Comparison of ENCODE assay signal across 16 cellular contexts in the genomic region with DNA sequence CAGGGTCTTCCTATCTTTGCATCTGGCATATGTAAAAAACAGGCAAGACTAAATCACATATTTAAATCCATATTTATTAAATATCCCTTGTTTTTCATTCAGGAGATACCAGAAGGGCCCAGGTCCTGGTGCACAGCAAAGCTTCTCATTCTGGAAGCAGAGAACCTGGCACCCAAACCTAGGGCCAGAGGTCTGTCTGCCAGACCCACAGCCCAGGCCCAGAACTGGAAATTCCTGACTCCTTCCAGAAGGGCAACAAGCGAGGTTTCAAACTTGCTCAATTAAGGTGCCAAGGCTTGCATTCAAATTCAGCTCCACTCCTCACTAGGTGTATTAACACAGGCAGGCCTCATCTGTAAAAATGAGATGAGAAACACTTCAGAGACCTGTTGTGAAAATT. TPM values are rescaled to one million over a fixed set of nuclear protein-coding genes. Genes with fewer than 3 reads are reported as not detected.
DNase-seq lines count a peak whose midpoint lies in the region; ATAC-seq, FAIRE-seq and TF ChIP-seq lines count a peak whose summit lies in the region.
"Had no signal": no experiment of that assay in that cellular context is flagged by ENCODE, and none has a peak within 500 bp of the region (broad histone marks: within the 10 kb centered on the region; RNA-seq: fewer than 3 reads in every experiment).

No MANE protein-coding gene starts in this region.

- H3K36me3 ChIP-seq in OCI-LY1 (ENCODE audit: insufficient read depth, low read length): peaks cover 53% of the 10 kb centered on the region
- peaks cover 19 to 21% of the 10 kb centered on the region in 2 experiments for H3K36me3 ChIP-seq in GM12878 (ENCODE audit: control insufficient read depth in 2 of 2, insufficient read depth in 2 of 2, low read length in 1 of 2)

- H3K9me2 ChIP-seq in OCI-LY1 (ENCODE audit: low read depth, low read length): no peaks in the 10 kb centered on the region

- H3K36me3 Mint-ChIP-seq in activated T-cell treated with anti-CD3 and anti-CD28 coated beads, Interleukin-2, amount 50 U/mL, for 24 hours (ENCODE audit: low read depth): peaks cover 87% of the 10 kb centered on the region
- peaks cover 68% of the 10 kb centered on the region for H3K36me3 Mint-ChIP-seq in stimulated activated naive CD8-positive, alpha-beta T cell treated with anti-CD3 and anti-CD28 coated beads, Interleukin-15, Interleukin-2, amounts not matched to agents 100 ng/mL and 50 ng/mL, for 24 hours (ENCODE audit: low read depth)

- CTCF ChIA-PET in GM12878 (lab: Yijun Ruan, JAX): interaction anchor here (1.0 to 5.9 kb wide), 7 partner anchors 10 to 377 kb away, joined by 3 to 48 read pairs (median 7); a partner anchor contains a TSS

- ATAC-seq in GM12878: no peak
- no peak for ATAC-seq in HG03342 (IDR thresholded peaks at IDR 0.05; ENCODE audit: unreplicated experiment)
- ATAC-seq: pancreas had no signal

- no peak for TF ChIP-seq RAD21 in GM12878 (IDR thresholded peaks at IDR 0.05; ENCODE audit: insufficient read depth, low read depth, low read length)

- 50% methylated on average over 1 of the region's 1 CpG for WGBS in GM12878 (ENCODE audit: insufficient coverage, insufficient replicate concordance, low lambda C conversion rate, missing lambda C conversion rate)

- TF ChIP-seq POLR2A in GM12878 (IDR thresholded peaks at IDR 0.05; ENCODE audit: low read depth, low read length): no peak

- FAIRE-seq in GM12878 (lab: Jason Lieb, UNC): no peak
- FAIRE-seq: GM19239, pancreas had no signal

- intact Hi-C loops in GM12878 (cut with micrococcal nuclease; ENCODE audit: unreplicated experiment): no loop called here

- no peak for TF ChIP-seq EP300 in GM12878 (IDR thresholded peaks at IDR 0.05; ENCODE audit: borderline replicate concordance in 1 of 2, control insufficient read depth in 1 of 2, low read depth in 2 of 2, low read length in 2 of 2)

- TF ChIP-seq CTCF in OCI-LY1 (IDR thresholded peaks at IDR 0.05; ENCODE audit: low read length) (no peak), GM12878 (IDR thresholded peaks at IDR 0.05 in 2 of 3, conservative IDR thresholded peaks at IDR 0.05 in 1 of 3; ENCODE audit: control insufficient read depth in 2 of 3, extremely low read depth in 1 of 3, insufficient read depth in 1 of 3, low read depth in 3 of 3, low read length in 3 of 3) (no peak)

- peak overlapping the region; percentile 84 for H3K4me2 ChIP-seq in OCI-LY1 (ENCODE audit: low read length)
- H3K4me2 ChIP-seq in GM12878 (ENCODE audit: control insufficient read depth, insufficient read depth): peak overlapping the region; percentile 94

- no peaks in the 10 kb centered on the region for H3K9me3 ChIP-seq in OCI-LY1 (ENCODE audit: low read length)
- no peaks in the 10 kb centered on the region for H3K9me3 ChIP-seq in GM12878 (replicated peaks; ENCODE audit: control insufficient read depth, insufficient read depth, low read length)
- H3K9me3 ChIP-seq: pancreas, tibial artery had no signal

- no peaks in the 10 kb centered on the region for H3K27me3 Mint-ChIP-seq in activated T-cell treated with anti-CD3 and anti-CD28 coated beads, Interleukin-2, amount 50 U/mL, for 24 hours
- no peaks in the 10 kb centered on the region for H3K27me3 Mint-ChIP-seq in stimulated activated naive CD8-positive, alpha-beta T cell treated with anti-CD3 and anti-CD28 coated beads, Interleukin-15, Interleukin-2, amounts not matched to agents 100 ng/mL and 50 ng/mL, for 24 hours

- SMC1A ChIA-PET in GM12878 (lab: Charles Lee; ENCODE audit: uncharacterized antibody, unreplicated experiment): interaction anchor here (0.7 to 16.7 kb wide), 5 partner anchors 9 to 153 kb away, joined by 3 to 303 read pairs (median 16); a partner anchor contains a TSS

- H3K9ac ChIP-seq in OCI-LY1 (ENCODE audit: low read length) (no peak overlapping the region; the same call in 1 of the 2 replicates), GM12878 (ENCODE audit: control insufficient read depth, insufficient read depth, low read length) (peak overlapping the region; percentile 82)

- H3K79me2 ChIP-seq in OCI-LY1 (ENCODE audit: insufficient read depth, low read length) (peaks cover 28% of the 10 kb centered on the region), GM12878 (ENCODE audit: control insufficient read depth, insufficient read depth, low read length) (peaks cover 70% of the 10 kb centered on the region)

- in situ Hi-C loops in GM12878 (cut with MboI): no loop called here

- H3K27ac ChIP-seq in OCI-LY1 (ENCODE audit: low read depth, low read length, poor library complexity, severe bottlenecking) (peak overlapping the region; percentile 95), GM12878 (ENCODE audit: control insufficient read depth, insufficient read depth) (peak overlapping the region; percentile 86)
- H3K27ac ChIP-seq: pancreas, tibial artery had no signal

- H2AFZ ChIP-seq in OCI-LY1 (ENCODE audit: low read length): no peak overlapping the region
- H2AFZ ChIP-seq in GM12878 (ENCODE audit: control insufficient read depth, low read depth, low read length): no peak overlapping the region

- peaks cover 87% of the 10 kb centered on the region for H3K4me1 ChIP-seq in OCI-LY1 (ENCODE audit: insufficient read depth, low read length, severe bottlenecking)
- peaks cover 44% of the 10 kb centered on the region for H3K4me1 ChIP-seq in GM12878 (ENCODE audit: control insufficient read depth, insufficient read depth, low read length)

- DNase-seq in activated T-cell treated with anti-CD3 and anti-CD28 coated beads, Interleukin-2, amount 50 U/mL, for 24 hours: no peak
- no peak for DNase-seq in activated T-cell treated with anti-CD3 and anti-CD28 coated beads, Interleukin-2, amount 50 U/mL, for 1 hour
- no peak for DNase-seq in GM12878 (ENCODE audit: low read depth, low spot score)
- DNase-seq in SKM-1 (lab: John Stamatoyannopoulos, UW; ENCODE audit: unreplicated experiment): no peak
- no peak for DNase-seq in SIG-M5 (lab: John Stamatoyannopoulos, UW)
- DNase-seq: DMS79, NCI-H1694, NCI-H524 treated with DMSO at 0.1 percent for 48 hours, pancreas, T-helper 9 cell, tibial artery had no signal

- peak overlapping the region; percentile 100 for H3K27ac Mint-ChIP-seq in activated T-cell treated with anti-CD3 and anti-CD28 coated beads, Interleukin-2, amount 50 U/mL, for 24 hours
- peak overlapping the region; percentile 100 for H3K27ac Mint-ChIP-seq in stimulated activated naive CD8-positive, alpha-beta T cell treated with anti-CD3 and anti-CD28 coated beads, Interleukin-15, Interleukin-2, amounts not matched to agents 100 ng/mL and 50 ng/mL, for 24 hours
- H3K27ac Mint-ChIP-seq: mesothelial cell of epicardium had no signal

- H3K4me3 Mint-ChIP-seq in activated T-cell treated with anti-CD3 and anti-CD28 coated beads, Interleukin-2, amount 50 U/mL, for 24 hours: peak overlapping the region; percentile 93
- H3K4me3 Mint-ChIP-seq in stimulated activated naive CD8-positive, alpha-beta T cell treated with anti-CD3 and anti-CD28 coated beads, Interleukin-15, Interleukin-2, amounts not matched to agents 100 ng/mL and 50 ng/mL, for 24 hours: peak overlapping the region; percentile 99
- H3K4me3 Mint-ChIP-seq: mesothelial cell of epicardium had no signal

- no TSS peak for BruUV-seq in GM12878 (replicated peaks; lab: Mats Ljungman, UMichigan)

- H4K20me1 ChIP-seq in OCI-LY1 (ENCODE audit: insufficient read depth, low read length) (no peaks in the 10 kb centered on the region), GM12878 (ENCODE audit: control insufficient read depth, insufficient read depth) (peaks cover 3% of the 10 kb centered on the region)

- POLR2A ChIA-PET in GM12878 (lab: Charles Lee): interaction anchor here (1.0 to 16.1 kb wide), 6 partner anchors 9 to 129 kb away, joined by 3 to 280 read pairs (median 4); a partner anchor contains a TSS

- H3K4me3 ChIP-seq in OCI-LY1 (ENCODE audit: low read depth, low read length, poor library complexity, severe bottlenecking): peak overlapping the region; percentile 90
- peak overlapping the region; percentile 93 for H3K4me3 ChIP-seq in GM12878
- H3K4me3 ChIP-seq: pancreas, tibial artery had no signal

- no peaks in the 10 kb centered on the region for H3K9me3 Mint-ChIP-seq in activated T-cell treated with anti-CD3 and anti-CD28 coated beads, Interleukin-2, amount 50 U/mL, for 24 hours
- no peaks in the 10 kb centered on the region for H3K9me3 Mint-ChIP-seq in stimulated activated naive CD8-positive, alpha-beta T cell treated with anti-CD3 and anti-CD28 coated beads, Interleukin-15, Interleukin-2, amounts not matched to agents 100 ng/mL and 50 ng/mL, for 24 hours
- H3K9me3 Mint-ChIP-seq: mesothelial cell of epicardium had no signal

- peaks cover 26% of the 10 kb centered on the region for H3F3A ChIP-seq in OCI-LY1 (ENCODE audit: insufficient read depth, low read length)

- peaks cover 77% of the 10 kb centered on the region for H3K4me1 Mint-ChIP-seq in activated T-cell treated with anti-CD3 and anti-CD28 coated beads, Interleukin-2, amount 50 U/mL, for 24 hours (ENCODE audit: low read depth)
- H3K4me1 Mint-ChIP-seq in stimulated activated naive CD8-positive, alpha-beta T cell treated with anti-CD3 and anti-CD28 coated beads, Interleukin-15, Interleukin-2, amounts not matched to agents 100 ng/mL and 50 ng/mL, for 24 hours (ENCODE audit: low read depth): peaks cover 76% of the 10 kb centered on the region

- RAD21 ChIA-PET in GM12878 (lab: Charles Lee; ENCODE audit: unreplicated experiment): interaction anchor here (0.7 to 14.6 kb wide), 5 partner anchors 9 to 522 kb away, joined by 3 to 303 read pairs (median 17); a partner anchor contains a TSS

- H3K27me3 ChIP-seq in OCI-LY1 (ENCODE audit: insufficient read depth, low read length) (no peaks in the 10 kb centered on the region), GM12878 (replicated peaks in 1 of 2; ENCODE audit: control insufficient read depth in 2 of 2, insufficient read depth in 2 of 2, low read length in 1 of 2) (no peaks in the 10 kb centered on the region)
- H3K27me3 ChIP-seq: pancreas, tibial artery had no signal

RNA-seq across cellular contexts. Expression of a gene that starts 4.2 kb away (rescaled TPM):
- 406 and 444 TPM in 2 replicates for total RNA-seq in GM12878 (2013; cell fraction: nucleolus; rRNA removed)
- total RNA-seq in GM12878 (2014; rRNA removed) (154 and 176 TPM in 2 replicates), GM12878 (2014; rRNA removed; fragmentation: Illumina TruSeq; extraction: Trizol) (63.7 and 66.1 TPM in 2 replicates), GM12878 (2021) (224 and 232 TPM in 2 replicates)
- polyA plus RNA-seq in GM12878 (2011; ENCODE audit: low read depth): 91.4 TPM
- polyA plus RNA-seq in GM12878 (2011; rRNA removed) (54.3 and 118 TPM in 2 replicates), GM12878 (2014; fragmentation: Illumina TruSeq; extraction: Trizol) (36.1 and 77.2 TPM in 2 replicates), GM12878 (2014; fragmentation: Nextera tagmentation; extraction: Ambion mirVana) (1 to 10 TPM; 1.8 to 3.3 TPM), GM12878 (2014; rRNA removed) (150 and 184 TPM in 2 replicates), GM12878 (2016; fragmentation: Nextera tagmentation; extraction: Ambion mirVana) (100 to 1,000 TPM; 185 to 216 TPM)
- polyA plus RNA-seq in GM12878 (2011; cell fraction: cytosol; rRNA removed): 111 and 152 TPM in 2 replicates
- polyA plus RNA-seq in GM12878 (2011; cell fraction: nucleus; rRNA removed): 518 and 587 TPM in 2 replicates
- polyA plus RNA-seq in GM12878 (2012): 195 and 215 TPM in 2 replicates
- 230 and 324 TPM in 2 replicates for polyA minus RNA-seq in GM12878 (2011; rRNA and poly(A)+ RNA removed)
- polyA minus RNA-seq in GM12878 (2011; cell fraction: cytosol; rRNA and poly(A)+ RNA removed): 97.1 and 110 TPM in 2 replicates
- polyA minus RNA-seq in GM12878 (2011; cell fraction: nucleus; rRNA and poly(A)+ RNA removed): 238 and 294 TPM in 2 replicates

RNA-seq across cellular contexts. Expression of a gene that starts 17.0 kb away (rescaled TPM):
- total RNA-seq in GM12878 (2013; cell fraction: nucleolus; rRNA removed): 36.2 and 40.0 TPM in 2 replicates
- total RNA-seq in GM12878 (2014; rRNA removed) (71.6 and 74.7 TPM in 2 replicates), GM12878 (2014; rRNA removed; fragmentation: Illumina TruSeq; extraction: Trizol) (34.3 and 35.6 TPM in 2 replicates), GM12878 (2021) (61.2 and 61.6 TPM in 2 replicates)
- 25.8 TPM for polyA plus RNA-seq in GM12878 (2011; ENCODE audit: low read depth)
- polyA plus RNA-seq in GM12878 (2011; rRNA removed) (22.5 and 30.2 TPM in 2 replicates), GM12878 (2014; fragmentation: Illumina TruSeq; extraction: Trizol) (19.1 and 36.2 TPM in 2 replicates), GM12878 (2014; fragmentation: Nextera tagmentation; extraction: Ambion mirVana) (1 to 10 TPM in 1 of 2 experiments, under 1 TPM in 1; 1.00 to 4.1 TPM), GM12878 (2014; rRNA removed) (70.8 and 73.7 TPM in 2 replicates), GM12878 (2016; fragmentation: Nextera tagmentation; extraction: Ambion mirVana) (10 to 100 TPM; 75.2 to 82.3 TPM)
- polyA plus RNA-seq in GM12878 (2011; cell fraction: cytosol; rRNA removed): 45.3 and 56.3 TPM in 2 replicates
- 67.7 and 71.7 TPM in 2 replicates for polyA plus RNA-seq in GM12878 (2011; cell fraction: nucleus; rRNA removed)
- polyA plus RNA-seq in GM12878 (2012): 51.5 and 60.9 TPM in 2 replicates
- 31.6 and 47.1 TPM in 2 replicates for polyA minus RNA-seq in GM12878 (2011; rRNA and poly(A)+ RNA removed)
- polyA minus RNA-seq in GM12878 (2011; cell fraction: cytosol; rRNA and poly(A)+ RNA removed): 18.2 and 29.1 TPM in 2 replicates
- 15.1 and 19.7 TPM in 2 replicates for polyA minus RNA-seq in GM12878 (2011; cell fraction: nucleus; rRNA and poly(A)+ RNA removed)
